8 cellular contexts compared by ENCODE assay signal in the genomic region with DNA sequence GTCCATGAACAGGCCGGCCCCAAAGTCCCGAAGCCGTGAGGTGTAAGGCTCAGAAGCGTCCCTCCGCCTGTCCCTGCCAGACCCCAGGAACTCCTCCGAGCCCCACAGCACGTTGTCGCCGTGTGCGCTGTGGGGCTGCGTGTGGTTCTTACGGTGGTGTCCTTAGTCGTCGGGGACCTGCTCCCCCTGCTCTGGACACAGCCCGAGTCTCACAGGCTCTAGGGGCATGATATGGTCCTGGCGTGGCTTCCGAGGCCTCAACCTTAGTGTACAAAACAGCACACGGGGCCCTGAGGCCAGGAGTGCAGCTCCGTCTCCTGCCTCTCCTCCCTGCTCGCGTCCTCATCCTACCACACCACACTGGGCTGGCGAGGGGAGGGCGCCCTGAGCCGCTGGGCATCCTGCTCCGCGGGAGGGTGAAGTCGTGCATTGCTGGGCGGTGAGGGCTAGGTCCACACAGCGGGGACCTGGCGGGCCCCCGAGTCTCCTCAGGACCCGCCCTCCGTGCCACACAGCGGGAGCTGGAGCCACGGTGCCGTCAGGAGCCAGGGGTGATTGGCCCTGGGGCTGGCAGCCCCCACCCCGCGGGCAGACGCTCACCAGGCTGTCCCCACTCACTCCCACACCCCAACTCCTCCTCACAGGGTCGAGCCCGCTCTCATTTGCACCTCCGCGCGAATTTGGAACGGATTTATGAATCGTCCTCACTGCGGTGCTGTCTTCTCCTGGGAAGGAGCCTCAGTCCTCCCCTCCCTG. TPM values are rescaled to one million over a fixed set of nuclear protein-coding genes. Genes with fewer than 3 reads are reported as not detected.
DNase-seq lines count a peak whose midpoint lies in the region; ATAC-seq and TF ChIP-seq lines count a peak whose summit lies in the region.

No MANE protein-coding gene starts in this region.

- no peaks in the 10 kb centered on the region for H3K9me3 ChIP-seq in right cardiac atrium (ENCODE audit: control insufficient read depth, low read length)

- peak overlapping the region; percentile 92 for H3K4me3 ChIP-seq in right cardiac atrium (ENCODE audit: low read length)

- peaks cover 4% of the 10 kb centered on the region for H3K27me3 Mint-ChIP-seq in stimulated activated naive CD8-positive, alpha-beta T cell treated with anti-CD3 and anti-CD28 coated beads, Interleukin-15, Interleukin-2, amounts not matched to agents 100 ng/mL and 50 ng/mL, for 24 hours

- ATAC-seq in right cardiac atrium (no peak), foreskin keratinocyte (no peak)

- intact Hi-C loops in right cardiac atrium (cut with DNase I) = no loop called here

- peaks cover 15% of the 10 kb centered on the region for H3K4me1 ChIP-seq in right cardiac atrium (ENCODE audit: control insufficient read depth, insufficient read depth, low read length)
- H3K4me1 ChIP-seq in foreskin keratinocyte = peaks cover 2% of the 10 kb centered on the region

- no peaks in the 10 kb centered on the region for H3K9me3 Mint-ChIP-seq in stimulated activated naive CD8-positive, alpha-beta T cell treated with anti-CD3 and anti-CD28 coated beads, Interleukin-15, Interleukin-2, amounts not matched to agents 100 ng/mL and 50 ng/mL, for 24 hours

- H3K27ac ChIP-seq in right cardiac atrium (ENCODE audit: low read length) (no peak overlapping the region), foreskin keratinocyte (no peak overlapping the region)

- peak overlapping the region; percentile 78 for H3K4me3 Mint-ChIP-seq in stimulated activated naive CD8-positive, alpha-beta T cell treated with anti-CD3 and anti-CD28 coated beads, Interleukin-15, Interleukin-2, amounts not matched to agents 100 ng/mL and 50 ng/mL, for 24 hours

- H3K27me3 ChIP-seq in right cardiac atrium (ENCODE audit: control insufficient read depth, insufficient read depth) (no peaks in the 10 kb centered on the region), foreskin keratinocyte (peaks cover 6% of the 10 kb centered on the region)

- H3K4me1 Mint-ChIP-seq in stimulated activated naive CD8-positive, alpha-beta T cell treated with anti-CD3 and anti-CD28 coated beads, Interleukin-15, Interleukin-2, amounts not matched to agents 100 ng/mL and 50 ng/mL, for 24 hours (ENCODE audit: low read depth) = peaks cover 37% of the 10 kb centered on the region

- H3K36me3 Mint-ChIP-seq in stimulated activated naive CD8-positive, alpha-beta T cell treated with anti-CD3 and anti-CD28 coated beads, Interleukin-15, Interleukin-2, amounts not matched to agents 100 ng/mL and 50 ng/mL, for 24 hours (ENCODE audit: low read depth) = peaks cover 8% of the 10 kb centered on the region

- peak; percentile 55 for DNase-seq in NCI-H82 (lab: John Stamatoyannopoulos, UW)
- no peak for DNase-seq in NCI-H82 treated with DMSO at 0.1 percent for 48 hours (lab: John Stamatoyannopoulos, UW; ENCODE audit: unreplicated experiment)
- DNase-seq in T1000 (lab: John Stamatoyannopoulos, UW) = peak; percentile 54
- peak in 2 of 3 donors; percentile 28 to 56 for DNase-seq in right cardiac atrium
- DNase-seq in activated gamma-delta T cell treated with Interleukin-2 at 50 U/mL for 16 hours = no peak
- no peak for DNase-seq in SIG-M5 (lab: John Stamatoyannopoulos, UW)
- no peak for DNase-seq in foreskin keratinocyte

- 36% methylated on average over 47 of the region's 47 CpGs for WGBS in right cardiac atrium

- no peak for TF ChIP-seq CTCF in foreskin keratinocyte (conservative IDR thresholded peaks at IDR 0.05)

- H3K27ac Mint-ChIP-seq in stimulated activated naive CD8-positive, alpha-beta T cell treated with anti-CD3 and anti-CD28 coated beads, Interleukin-15, Interleukin-2, amounts not matched to agents 100 ng/mL and 50 ng/mL, for 24 hours = no peak overlapping the region

RNA-seq across cellular contexts. Expression of gene MAFG, which starts 1.1 kb away (rescaled TPM):
- total RNA-seq in right cardiac atrium = 10 to 100 TPM; 16.6 to 28.9 (median 26.0) TPM
- polyA plus RNA-seq in right cardiac atrium = 18.4 TPM
- total RNA-seq in foreskin keratinocyte = 13.3 and 13.5 TPM in 2 replicates
- polyA plus RNA-seq in foreskin keratinocyte = 7.2 and 8.6 TPM in 2 replicates

RNA-seq across cellular contexts. Expression of gene PYCR1, which starts 8.4 kb away (rescaled TPM):
- total RNA-seq in right cardiac atrium (1 to 10 TPM; 2.7 to 8.5 (median 6.7) TPM), foreskin keratinocyte (65.6 and 103 TPM in 2 replicates)
- polyA plus RNA-seq in right cardiac atrium (4.3 TPM), foreskin keratinocyte (85.0 and 130 TPM in 2 replicates)

RNA-seq across cellular contexts. Expression of gene SIRT7, which starts 10.7 kb away (rescaled TPM):
- total RNA-seq in right cardiac atrium (10 to 100 TPM in 1 of 4 donors, 1 to 10 TPM in 3; 7.6 to 10.1 (median 8.9) TPM), foreskin keratinocyte (13.8 and 15.0 TPM in 2 replicates)
- polyA plus RNA-seq in right cardiac atrium (7.3 TPM), foreskin keratinocyte (17.8 and 19.5 TPM in 2 replicates)

RNA-seq across cellular contexts. Expression of gene PCYT2, which starts 17.5 kb away (rescaled TPM):
- 10 to 100 TPM; 16.7 to 24.8 (median 18.6) TPM for total RNA-seq in right cardiac atrium
- polyA plus RNA-seq in right cardiac atrium = 28.5 TPM
- total RNA-seq in foreskin keratinocyte = 56.8 and 66.6 TPM in 2 replicates
- 64.0 and 77.0 TPM in 2 replicates for polyA plus RNA-seq in foreskin keratinocyte

RNA-seq across cellular contexts. Expression of gene MYADML2, which starts 18.4 kb away (rescaled TPM):
- total RNA-seq in right cardiac atrium (1 to 10 TPM in 2 of 4 donors, under 1 TPM in 1, not detected in 1; 0.51 to 1.9 (median 1.4) TPM), foreskin keratinocyte (not detected in 2 replicates)
- polyA plus RNA-seq in right cardiac atrium (1.2 TPM), foreskin keratinocyte (not detected in 2 replicates)

Comparison
In these comparisons a context has a peak if more than half of its experiments do, and no peak if none do; other contexts are left out.
1. DNase-seq: peak in NCI-H82 (single experiment), T1000 (single experiment) and right cardiac atrium (2 of 3); none in NCI-H82 treated with DMSO at 0.1 percent for 48 hours (single experiment), activated gamma-delta T cell treated with Interleukin-2 at 50 U/mL for 16 hours (single experiment), SIG-M5 (single experiment) and foreskin keratinocyte (0 of 2).